Comparison of ENCODE assay signal across 1 cellular context in the genomic region with DNA sequence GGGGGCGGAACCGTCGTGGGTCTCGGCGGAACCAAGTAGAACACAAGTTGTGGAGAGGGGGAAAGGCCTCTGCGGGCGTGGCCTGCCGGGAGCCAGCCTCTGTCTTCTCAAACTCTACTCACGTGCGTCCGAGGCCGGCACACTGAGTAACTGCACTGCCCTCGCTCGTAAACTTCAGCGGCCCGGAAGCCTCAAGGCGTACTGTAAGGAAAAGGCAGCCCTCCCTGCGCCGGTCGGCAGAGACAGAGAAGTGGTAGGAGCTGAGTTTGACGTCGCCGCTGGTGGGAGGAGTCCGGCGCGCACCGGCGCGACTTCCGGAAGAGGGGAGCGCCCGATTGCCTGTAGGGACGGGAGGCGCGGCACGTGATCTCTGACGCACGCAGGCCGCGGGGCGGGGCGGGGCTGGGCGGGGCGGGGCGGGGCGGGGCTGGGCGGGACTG.
TF ChIP-seq lines count a peak whose summit lies in the region.

FBXO33 (minus strand) TSS at position 255 of the 440 bp plus-strand sequence. CDS start 271 bp downstream, outside the sequence.

TF ChIP-seq in HepG2, 621 proteins besides CTCF, POLR2A, EP300 and RAD21 (continued from another document):
- TF ChIP-seq, protein P1, sequence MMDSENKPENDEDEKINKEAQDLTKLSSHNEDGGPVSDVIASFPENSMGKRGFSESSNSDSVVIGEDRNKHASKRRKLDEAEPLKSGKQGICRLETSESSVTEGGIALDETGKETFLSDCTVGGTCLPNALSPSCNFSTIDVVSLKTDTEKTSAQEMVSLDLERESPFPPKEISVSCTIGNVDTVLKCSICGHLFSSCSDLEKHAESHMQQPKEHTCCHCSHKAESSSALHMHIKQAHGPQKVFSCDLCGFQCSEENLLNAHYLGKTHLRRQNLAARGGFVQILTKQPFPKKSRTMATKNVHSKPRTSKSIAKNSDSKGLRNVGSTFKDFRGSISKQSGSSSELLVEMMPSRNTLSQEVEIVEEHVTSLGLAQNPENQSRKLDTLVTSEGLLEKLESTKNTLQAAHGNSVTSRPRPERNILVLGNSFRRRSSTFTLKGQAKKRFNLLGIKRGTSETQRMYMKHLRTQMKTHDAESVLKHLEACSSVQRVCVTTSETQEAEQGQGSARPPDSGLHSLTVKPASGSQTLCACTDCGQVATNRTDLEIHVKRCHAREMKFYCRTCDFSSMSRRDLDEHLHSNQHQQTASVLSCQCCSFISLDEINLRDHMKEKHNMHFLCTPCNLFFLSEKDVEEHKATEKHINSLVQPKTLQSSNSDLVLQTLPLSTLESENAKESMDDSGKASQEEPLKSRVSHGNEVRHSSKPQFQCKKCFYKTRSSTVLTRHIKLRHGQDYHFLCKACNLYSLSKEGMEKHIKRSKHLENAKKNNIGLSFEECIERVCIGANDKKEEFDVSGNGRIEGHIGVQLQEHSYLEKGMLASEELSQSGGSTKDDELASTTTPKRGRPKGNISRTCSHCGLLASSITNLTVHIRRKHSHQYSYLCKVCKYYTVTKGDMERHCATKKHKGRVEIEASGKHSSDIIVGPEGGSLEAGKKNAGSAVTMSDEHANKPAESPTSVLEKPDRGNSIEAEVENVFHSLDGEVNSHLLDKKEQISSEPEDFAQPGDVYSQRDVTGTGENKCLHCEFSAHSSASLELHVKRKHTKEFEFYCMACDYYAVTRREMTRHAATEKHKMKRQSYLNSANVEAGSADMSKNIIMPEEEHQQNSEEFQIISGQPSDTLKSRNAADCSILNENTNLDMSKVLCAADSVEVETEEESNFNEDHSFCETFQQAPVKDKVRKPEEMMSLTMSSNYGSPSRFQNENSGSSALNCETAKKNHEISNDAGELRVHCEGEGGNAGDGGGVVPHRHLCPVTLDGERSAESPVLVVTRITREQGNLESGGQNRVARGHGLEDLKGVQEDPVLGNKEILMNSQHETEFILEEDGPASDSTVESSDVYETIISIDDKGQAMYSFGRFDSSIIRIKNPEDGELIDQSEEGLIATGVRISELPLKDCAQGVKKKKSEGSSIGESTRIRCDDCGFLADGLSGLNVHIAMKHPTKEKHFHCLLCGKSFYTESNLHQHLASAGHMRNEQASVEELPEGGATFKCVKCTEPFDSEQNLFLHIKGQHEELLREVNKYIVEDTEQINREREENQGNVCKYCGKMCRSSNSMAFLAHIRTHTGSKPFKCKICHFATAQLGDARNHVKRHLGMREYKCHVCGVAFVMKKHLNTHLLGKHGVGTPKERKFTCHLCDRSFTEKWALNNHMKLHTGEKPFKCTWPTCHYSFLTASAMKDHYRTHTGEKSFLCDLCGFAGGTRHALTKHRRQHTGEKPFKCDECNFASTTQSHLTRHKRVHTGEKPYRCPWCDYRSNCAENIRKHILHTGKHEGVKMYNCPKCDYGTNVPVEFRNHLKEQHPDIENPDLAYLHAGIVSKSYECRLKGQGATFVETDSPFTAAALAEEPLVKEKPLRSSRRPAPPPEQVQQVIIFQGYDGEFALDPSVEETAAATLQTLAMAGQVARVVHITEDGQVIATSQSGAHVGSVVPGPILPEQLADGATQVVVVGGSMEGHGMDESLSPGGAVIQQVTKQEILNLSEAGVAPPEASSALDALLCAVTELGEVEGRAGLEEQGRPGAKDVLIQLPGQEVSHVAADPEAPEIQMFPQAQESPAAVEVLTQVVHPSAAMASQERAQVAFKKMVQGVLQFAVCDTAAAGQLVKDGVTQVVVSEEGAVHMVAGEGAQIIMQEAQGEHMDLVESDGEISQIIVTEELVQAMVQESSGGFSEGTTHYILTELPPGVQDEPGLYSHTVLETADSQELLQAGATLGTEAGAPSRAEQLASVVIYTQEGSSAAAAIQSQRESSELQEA (CRISPR knock-in tag; IDR thresholded peaks at IDR 0.05; ENCODE audit: not compliant biosample characterization) = peak; percentile 55
- TF ChIP-seq TARDBP (CRISPR knock-in tag; IDR thresholded peaks at IDR 0.05) = 0 out of 2 replicates have a peak, but pooled peaks have one; percentile 24
- no peak; the same call in 1 of the 2 replicates for TF ChIP-seq SPEN (CRISPR knock-in tag; IDR thresholded peaks at IDR 0.05; ENCODE audit: low read depth)
- TF ChIP-seq ZBTB38 (CRISPR knock-in tag; IDR thresholded peaks at IDR 0.05) = no peak
- no peak; the same call in 1 of the 2 replicates for TF ChIP-seq TFDP2 (CRISPR knock-in tag; IDR thresholded peaks at IDR 0.05)
- no peak for TF ChIP-seq GFI1 (CRISPR knock-in tag; IDR thresholded peaks at IDR 0.05; ENCODE audit: borderline replicate concordance)
- TF ChIP-seq ZNF597 (CRISPR knock-in tag; IDR thresholded peaks at IDR 0.05) = no peak; the same call in 1 of the 2 replicates
- TF ChIP-seq FOXO4 (CRISPR knock-in tag; conservative IDR thresholded peaks at IDR 0.05) = no peak
- TF ChIP-seq HES4 (CRISPR knock-in tag; IDR thresholded peaks at IDR 0.05; ENCODE audit: borderline replicate concordance) = peak; percentile 72; the same call in 1 of the 2 replicates
- TF ChIP-seq TAF1 (CRISPR knock-in tag; IDR thresholded peaks at IDR 0.05) = peak; percentile 27; the same call in 1 of the 2 replicates
- peak; percentile 55; the same call in 1 of the 2 replicates for TF ChIP-seq PPARG (CRISPR knock-in tag; conservative IDR thresholded peaks at IDR 0.05)
- no peak; the same call in 1 of the 2 replicates for TF ChIP-seq ZNF230 (CRISPR knock-in tag; IDR thresholded peaks at IDR 0.05)
- TF ChIP-seq TCF12 (IDR thresholded peaks at IDR 0.05) = no peak
- TF ChIP-seq TCF12 (CRISPR knock-in tag; IDR thresholded peaks at IDR 0.05) = no peak; the same call in 1 of the 2 replicates
- TF ChIP-seq RNF219 (CRISPR knock-in tag; IDR thresholded peaks at IDR 0.05) = no peak
- peak; percentile 8 for TF ChIP-seq U2AF1 (optimal IDR thresholded peaks at IDR 0.05; ENCODE audit: low read depth, low read length)
- no peak for TF ChIP-seq SNRNP70 (IDR thresholded peaks at IDR 0.05; ENCODE audit: low read depth, low read length)
- no peak for TF ChIP-seq ZNF572 (CRISPR knock-in tag; IDR thresholded peaks at IDR 0.05)
- peak; percentile 16; the same call in 1 of the 2 replicates for TF ChIP-seq ZNF766 (CRISPR knock-in tag; IDR thresholded peaks at IDR 0.05; ENCODE audit: borderline replicate concordance)
- no peak; the same call in none of the 2 replicates for TF ChIP-seq MEIS2 (CRISPR knock-in tag; IDR thresholded peaks at IDR 0.05)
- 0 out of 2 replicates have a peak, but pooled peaks have one; percentile 55 for TF ChIP-seq ATRX (CRISPR knock-in tag; IDR thresholded peaks at IDR 0.05; ENCODE audit: borderline replicate concordance)
- TF ChIP-seq KMT2B (CRISPR knock-in tag; IDR thresholded peaks at IDR 0.05) = peak; percentile 89; the same call in 1 of the 2 replicates
- no peak for TF ChIP-seq BRF2 (CRISPR knock-in tag; IDR thresholded peaks at IDR 0.05)
- TF ChIP-seq, protein P2, sequence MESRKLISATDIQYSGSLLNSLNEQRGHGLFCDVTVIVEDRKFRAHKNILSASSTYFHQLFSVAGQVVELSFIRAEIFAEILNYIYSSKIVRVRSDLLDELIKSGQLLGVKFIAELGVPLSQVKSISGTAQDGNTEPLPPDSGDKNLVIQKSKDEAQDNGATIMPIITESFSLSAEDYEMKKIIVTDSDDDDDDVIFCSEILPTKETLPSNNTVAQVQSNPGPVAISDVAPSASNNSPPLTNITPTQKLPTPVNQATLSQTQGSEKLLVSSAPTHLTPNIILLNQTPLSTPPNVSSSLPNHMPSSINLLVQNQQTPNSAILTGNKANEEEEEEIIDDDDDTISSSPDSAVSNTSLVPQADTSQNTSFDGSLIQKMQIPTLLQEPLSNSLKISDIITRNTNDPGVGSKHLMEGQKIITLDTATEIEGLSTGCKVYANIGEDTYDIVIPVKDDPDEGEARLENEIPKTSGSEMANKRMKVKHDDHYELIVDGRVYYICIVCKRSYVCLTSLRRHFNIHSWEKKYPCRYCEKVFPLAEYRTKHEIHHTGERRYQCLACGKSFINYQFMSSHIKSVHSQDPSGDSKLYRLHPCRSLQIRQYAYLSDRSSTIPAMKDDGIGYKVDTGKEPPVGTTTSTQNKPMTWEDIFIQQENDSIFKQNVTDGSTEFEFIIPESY (CRISPR knock-in tag; IDR thresholded peaks at IDR 0.05) = peak; percentile 76
- peak; percentile 52; the same call in 1 of the 2 replicates for TF ChIP-seq RFX3 (CRISPR knock-in tag; IDR thresholded peaks at IDR 0.05)
- TF ChIP-seq ZC3H4 (CRISPR knock-in tag; IDR thresholded peaks at IDR 0.05; ENCODE audit: borderline replicate concordance) = peak; percentile 64
- TF ChIP-seq ZIK1 (CRISPR knock-in tag; IDR thresholded peaks at IDR 0.05; ENCODE audit: borderline replicate concordance, low read depth) = peak; percentile 84
- TF ChIP-seq ZNF121 (CRISPR knock-in tag; IDR thresholded peaks at IDR 0.05) = no peak
- TF ChIP-seq ESRRA (CRISPR knock-in tag; IDR thresholded peaks at IDR 0.05; ENCODE audit: low read depth) = no peak
- TF ChIP-seq SIN3A (IDR thresholded peaks at IDR 0.05; ENCODE audit: borderline replicate concordance, low read depth, low read length) = no peak; the same call in 1 of the 2 replicates
- TF ChIP-seq, protein P3, sequence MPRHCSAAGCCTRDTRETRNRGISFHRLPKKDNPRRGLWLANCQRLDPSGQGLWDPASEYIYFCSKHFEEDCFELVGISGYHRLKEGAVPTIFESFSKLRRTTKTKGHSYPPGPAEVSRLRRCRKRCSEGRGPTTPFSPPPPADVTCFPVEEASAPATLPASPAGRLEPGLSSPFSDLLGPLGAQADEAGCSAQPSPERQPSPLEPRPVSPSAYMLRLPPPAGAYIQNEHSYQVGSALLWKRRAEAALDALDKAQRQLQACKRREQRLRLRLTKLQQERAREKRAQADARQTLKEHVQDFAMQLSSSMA (CRISPR knock-in tag; IDR thresholded peaks at IDR 0.05) = no peak
- TF ChIP-seq RCOR2 (CRISPR knock-in tag; IDR thresholded peaks at IDR 0.05) = 0 out of 2 replicates have a peak, but pooled peaks have one; percentile 15
- TF ChIP-seq ZNF234 (CRISPR knock-in tag; conservative IDR thresholded peaks at IDR 0.05) = no peak
- TF ChIP-seq ZNF512 (CRISPR knock-in tag; IDR thresholded peaks at IDR 0.05) = no peak
- peak; percentile 88 for TF ChIP-seq ZNF124 (CRISPR knock-in tag; IDR thresholded peaks at IDR 0.05)
